Comparison of ENCODE assay signal across 1 cellular context in the genomic region with DNA sequence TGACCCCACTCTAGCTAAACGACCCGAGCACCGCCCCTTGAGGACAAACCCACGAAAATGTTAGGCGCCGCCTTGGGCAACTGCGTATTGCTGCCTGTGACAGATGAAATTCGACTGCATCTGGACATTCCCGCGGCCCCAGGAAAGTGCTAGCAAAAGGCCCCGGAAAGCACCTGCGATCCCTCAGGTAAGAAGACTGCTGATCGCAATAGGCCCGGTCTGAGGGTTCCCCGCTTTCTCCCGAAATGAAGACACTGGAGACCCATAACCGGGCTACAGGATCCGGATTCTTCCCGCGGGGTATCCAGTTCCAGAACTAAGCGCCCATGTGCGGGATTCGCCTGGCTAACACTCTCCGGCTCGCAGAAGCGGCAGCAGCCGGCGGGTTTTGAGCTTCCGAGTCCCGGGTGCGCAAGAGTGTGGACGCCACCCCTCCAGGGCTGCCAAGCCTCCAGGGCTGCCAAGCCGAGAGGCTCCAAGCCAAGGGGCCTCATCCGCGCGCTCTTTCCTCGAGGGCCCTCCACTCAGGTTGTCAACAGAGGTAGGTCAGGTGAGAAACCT.
TF ChIP-seq lines count a peak whose summit lies in the region.

No MANE protein-coding gene starts in this region.

TF ChIP-seq in H1, 55 proteins besides CTCF, POLR2A, EP300 and RAD21 (continued from another document):
- TF ChIP-seq RXRA (IDR thresholded peaks at IDR 0.05; ENCODE audit: insufficient read depth, low read depth, low read length) = no peak
- TF ChIP-seq EZH2 (IDR thresholded peaks at IDR 0.05; ENCODE audit: low read depth, low read length, severe bottlenecking) = peak; percentile 65
- no peak for TF ChIP-seq KDM5A (IDR thresholded peaks at IDR 0.05; ENCODE audit: low read length)
- TF ChIP-seq, protein P1, sequence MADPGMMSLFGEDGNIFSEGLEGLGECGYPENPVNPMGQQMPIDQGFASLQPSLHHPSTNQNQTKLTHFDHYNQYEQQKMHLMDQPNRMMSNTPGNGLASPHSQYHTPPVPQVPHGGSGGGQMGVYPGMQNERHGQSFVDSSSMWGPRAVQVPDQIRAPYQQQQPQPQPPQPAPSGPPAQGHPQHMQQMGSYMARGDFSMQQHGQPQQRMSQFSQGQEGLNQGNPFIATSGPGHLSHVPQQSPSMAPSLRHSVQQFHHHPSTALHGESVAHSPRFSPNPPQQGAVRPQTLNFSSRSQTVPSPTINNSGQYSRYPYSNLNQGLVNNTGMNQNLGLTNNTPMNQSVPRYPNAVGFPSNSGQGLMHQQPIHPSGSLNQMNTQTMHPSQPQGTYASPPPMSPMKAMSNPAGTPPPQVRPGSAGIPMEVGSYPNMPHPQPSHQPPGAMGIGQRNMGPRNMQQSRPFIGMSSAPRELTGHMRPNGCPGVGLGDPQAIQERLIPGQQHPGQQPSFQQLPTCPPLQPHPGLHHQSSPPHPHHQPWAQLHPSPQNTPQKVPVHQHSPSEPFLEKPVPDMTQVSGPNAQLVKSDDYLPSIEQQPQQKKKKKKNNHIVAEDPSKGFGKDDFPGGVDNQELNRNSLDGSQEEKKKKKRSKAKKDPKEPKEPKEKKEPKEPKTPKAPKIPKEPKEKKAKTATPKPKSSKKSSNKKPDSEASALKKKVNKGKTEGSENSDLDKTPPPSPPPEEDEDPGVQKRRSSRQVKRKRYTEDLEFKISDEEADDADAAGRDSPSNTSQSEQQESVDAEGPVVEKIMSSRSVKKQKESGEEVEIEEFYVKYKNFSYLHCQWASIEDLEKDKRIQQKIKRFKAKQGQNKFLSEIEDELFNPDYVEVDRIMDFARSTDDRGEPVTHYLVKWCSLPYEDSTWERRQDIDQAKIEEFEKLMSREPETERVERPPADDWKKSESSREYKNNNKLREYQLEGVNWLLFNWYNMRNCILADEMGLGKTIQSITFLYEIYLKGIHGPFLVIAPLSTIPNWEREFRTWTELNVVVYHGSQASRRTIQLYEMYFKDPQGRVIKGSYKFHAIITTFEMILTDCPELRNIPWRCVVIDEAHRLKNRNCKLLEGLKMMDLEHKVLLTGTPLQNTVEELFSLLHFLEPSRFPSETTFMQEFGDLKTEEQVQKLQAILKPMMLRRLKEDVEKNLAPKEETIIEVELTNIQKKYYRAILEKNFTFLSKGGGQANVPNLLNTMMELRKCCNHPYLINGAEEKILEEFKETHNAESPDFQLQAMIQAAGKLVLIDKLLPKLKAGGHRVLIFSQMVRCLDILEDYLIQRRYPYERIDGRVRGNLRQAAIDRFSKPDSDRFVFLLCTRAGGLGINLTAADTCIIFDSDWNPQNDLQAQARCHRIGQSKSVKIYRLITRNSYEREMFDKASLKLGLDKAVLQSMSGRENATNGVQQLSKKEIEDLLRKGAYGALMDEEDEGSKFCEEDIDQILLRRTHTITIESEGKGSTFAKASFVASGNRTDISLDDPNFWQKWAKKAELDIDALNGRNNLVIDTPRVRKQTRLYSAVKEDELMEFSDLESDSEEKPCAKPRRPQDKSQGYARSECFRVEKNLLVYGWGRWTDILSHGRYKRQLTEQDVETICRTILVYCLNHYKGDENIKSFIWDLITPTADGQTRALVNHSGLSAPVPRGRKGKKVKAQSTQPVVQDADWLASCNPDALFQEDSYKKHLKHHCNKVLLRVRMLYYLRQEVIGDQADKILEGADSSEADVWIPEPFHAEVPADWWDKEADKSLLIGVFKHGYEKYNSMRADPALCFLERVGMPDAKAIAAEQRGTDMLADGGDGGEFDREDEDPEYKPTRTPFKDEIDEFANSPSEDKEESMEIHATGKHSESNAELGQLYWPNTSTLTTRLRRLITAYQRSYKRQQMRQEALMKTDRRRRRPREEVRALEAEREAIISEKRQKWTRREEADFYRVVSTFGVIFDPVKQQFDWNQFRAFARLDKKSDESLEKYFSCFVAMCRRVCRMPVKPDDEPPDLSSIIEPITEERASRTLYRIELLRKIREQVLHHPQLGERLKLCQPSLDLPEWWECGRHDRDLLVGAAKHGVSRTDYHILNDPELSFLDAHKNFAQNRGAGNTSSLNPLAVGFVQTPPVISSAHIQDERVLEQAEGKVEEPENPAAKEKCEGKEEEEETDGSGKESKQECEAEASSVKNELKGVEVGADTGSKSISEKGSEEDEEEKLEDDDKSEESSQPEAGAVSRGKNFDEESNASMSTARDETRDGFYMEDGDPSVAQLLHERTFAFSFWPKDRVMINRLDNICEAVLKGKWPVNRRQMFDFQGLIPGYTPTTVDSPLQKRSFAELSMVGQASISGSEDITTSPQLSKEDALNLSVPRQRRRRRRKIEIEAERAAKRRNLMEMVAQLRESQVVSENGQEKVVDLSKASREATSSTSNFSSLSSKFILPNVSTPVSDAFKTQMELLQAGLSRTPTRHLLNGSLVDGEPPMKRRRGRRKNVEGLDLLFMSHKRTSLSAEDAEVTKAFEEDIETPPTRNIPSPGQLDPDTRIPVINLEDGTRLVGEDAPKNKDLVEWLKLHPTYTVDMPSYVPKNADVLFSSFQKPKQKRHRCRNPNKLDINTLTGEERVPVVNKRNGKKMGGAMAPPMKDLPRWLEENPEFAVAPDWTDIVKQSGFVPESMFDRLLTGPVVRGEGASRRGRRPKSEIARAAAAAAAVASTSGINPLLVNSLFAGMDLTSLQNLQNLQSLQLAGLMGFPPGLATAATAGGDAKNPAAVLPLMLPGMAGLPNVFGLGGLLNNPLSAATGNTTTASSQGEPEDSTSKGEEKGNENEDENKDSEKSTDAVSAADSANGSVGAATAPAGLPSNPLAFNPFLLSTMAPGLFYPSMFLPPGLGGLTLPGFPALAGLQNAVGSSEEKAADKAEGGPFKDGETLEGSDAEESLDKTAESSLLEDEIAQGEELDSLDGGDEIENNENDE (IDR thresholded peaks at IDR 0.05; ENCODE audit: insufficient replicate concordance, low read length) = no peak
- TF ChIP-seq SUZ12 (IDR thresholded peaks at IDR 0.05; ENCODE audit: low read length) = peak; percentile 65
- peak; percentile 69 for TF ChIP-seq ASH2L (IDR thresholded peaks at IDR 0.05; ENCODE audit: low read length)
- no peak for TF ChIP-seq YY1 (IDR thresholded peaks at IDR 0.05; ENCODE audit: low read depth, low read length)
- no peak for TF ChIP-seq CHD1 (IDR thresholded peaks at IDR 0.05; ENCODE audit: low read depth, low read length)
- no peak for TF ChIP-seq EGR1 (IDR thresholded peaks at IDR 0.05; ENCODE audit: borderline replicate concordance, low read depth, low read length)
- TF ChIP-seq FOSL1 (IDR thresholded peaks at IDR 0.05; ENCODE audit: insufficient read depth, low read depth, low read length) = no peak
- TF ChIP-seq RFX5 (IDR thresholded peaks at IDR 0.05; ENCODE audit: borderline replicate concordance, low read depth, low read length) = no peak
- no peak for TF ChIP-seq HDAC6 (IDR thresholded peaks at IDR 0.05; ENCODE audit: low read depth, low read length)
- TF ChIP-seq SAP30 (IDR thresholded peaks at IDR 0.05; ENCODE audit: insufficient read depth, insufficient replicate concordance, low read length) = no peak
- TF ChIP-seq TCF12 (IDR thresholded peaks at IDR 0.05; ENCODE audit: low read depth, low read length) = no peak
- TF ChIP-seq SIN3A (conservative IDR thresholded peaks at IDR 0.05 in 1 of 2, IDR thresholded peaks at IDR 0.05 in 1 of 2; ENCODE audit: low read depth in 1 of 2, low read length in 2 of 2) = peak in 1 of 2 experiments; percentile 59; a peak in 1 of 4 replicates
- no peak for TF ChIP-seq JUN (IDR thresholded peaks at IDR 0.05; ENCODE audit: low read depth, low read length)
- no peak for TF ChIP-seq CEBPB (IDR thresholded peaks at IDR 0.05; ENCODE audit: low read depth, low read length)
- no peak for TF ChIP-seq HDAC2 (IDR thresholded peaks at IDR 0.05; ENCODE audit: borderline replicate concordance in 1 of 2, low read depth in 2 of 2, low read length in 2 of 2)
- no peak for TF ChIP-seq NANOG (IDR thresholded peaks at IDR 0.05; ENCODE audit: insufficient read depth, low read depth, low read length, poor library complexity, severe bottlenecking)
- TF ChIP-seq TBP (IDR thresholded peaks at IDR 0.05; ENCODE audit: low read depth, low read length) = no peak
- no peak; the same call in 1 of the 2 replicates for TF ChIP-seq RBBP5 (IDR thresholded peaks at IDR 0.05; ENCODE audit: borderline replicate concordance, low read depth, low read length)
- TF ChIP-seq BCL11A (IDR thresholded peaks at IDR 0.05; ENCODE audit: low read depth in 2 of 2, low read length in 2 of 2) = no peak
- TF ChIP-seq PHF8 (conservative IDR thresholded peaks at IDR 0.05; ENCODE audit: low read depth, low read length) = no peak
- TF ChIP-seq BACH1 (IDR thresholded peaks at IDR 0.05; ENCODE audit: low read length) = no peak
- no peak for TF ChIP-seq SIX5 (IDR thresholded peaks at IDR 0.05; ENCODE audit: low read depth, low read length)
- no peak for TF ChIP-seq SP4 (IDR thresholded peaks at IDR 0.05; ENCODE audit: low read length)
- TF ChIP-seq SRF (IDR thresholded peaks at IDR 0.05; ENCODE audit: low read depth, low read length) = no peak
- no peak for TF ChIP-seq SP1 (IDR thresholded peaks at IDR 0.05; ENCODE audit: low read depth, low read length)
- TF ChIP-seq, protein P2, sequence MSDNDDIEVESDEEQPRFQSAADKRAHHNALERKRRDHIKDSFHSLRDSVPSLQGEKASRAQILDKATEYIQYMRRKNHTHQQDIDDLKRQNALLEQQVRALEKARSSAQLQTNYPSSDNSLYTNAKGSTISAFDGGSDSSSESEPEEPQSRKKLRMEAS (IDR thresholded peaks at IDR 0.05) = peak; percentile 24; the same call in 1 of the 2 replicates
- no peak for TF ChIP-seq CBX5 (IDR thresholded peaks at IDR 0.05; ENCODE audit: low read depth, low read length)
- no peak for TF ChIP-seq CBX8 (IDR thresholded peaks at IDR 0.05; ENCODE audit: borderline replicate concordance, low read depth, low read length)
- no peak for TF ChIP-seq SIRT6 (IDR thresholded peaks at IDR 0.05; ENCODE audit: low read length)
- no peak for TF ChIP-seq NRF1 (IDR thresholded peaks at IDR 0.05; ENCODE audit: low read depth, low read length)
- TF ChIP-seq KDM4A (IDR thresholded peaks at IDR 0.05; ENCODE audit: low read depth, low read length, severe bottlenecking) = peak; percentile 43
- no peak for TF ChIP-seq KDM1A (IDR thresholded peaks at IDR 0.05; ENCODE audit: borderline replicate concordance, low read length)
- TF ChIP-seq, protein P3, sequence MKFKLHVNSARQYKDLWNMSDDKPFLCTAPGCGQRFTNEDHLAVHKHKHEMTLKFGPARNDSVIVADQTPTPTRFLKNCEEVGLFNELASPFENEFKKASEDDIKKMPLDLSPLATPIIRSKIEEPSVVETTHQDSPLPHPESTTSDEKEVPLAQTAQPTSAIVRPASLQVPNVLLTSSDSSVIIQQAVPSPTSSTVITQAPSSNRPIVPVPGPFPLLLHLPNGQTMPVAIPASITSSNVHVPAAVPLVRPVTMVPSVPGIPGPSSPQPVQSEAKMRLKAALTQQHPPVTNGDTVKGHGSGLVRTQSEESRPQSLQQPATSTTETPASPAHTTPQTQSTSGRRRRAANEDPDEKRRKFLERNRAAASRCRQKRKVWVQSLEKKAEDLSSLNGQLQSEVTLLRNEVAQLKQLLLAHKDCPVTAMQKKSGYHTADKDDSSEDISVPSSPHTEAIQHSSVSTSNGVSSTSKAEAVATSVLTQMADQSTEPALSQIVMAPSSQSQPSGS (IDR thresholded peaks at IDR 0.05; ENCODE audit: low read length) = no peak
- no peak for TF ChIP-seq POU5F1 (IDR thresholded peaks at IDR 0.05; ENCODE audit: low read depth, low read length)
- TF ChIP-seq TEAD4 (IDR thresholded peaks at IDR 0.05; ENCODE audit: low read depth, low read length) = no peak
- TF ChIP-seq TAF1 (IDR thresholded peaks at IDR 0.05; ENCODE audit: low read depth, low read length) = no peak
- TF ChIP-seq GABPA (IDR thresholded peaks at IDR 0.05; ENCODE audit: borderline replicate concordance, insufficient read depth, low read length) = no peak
- no peak for TF ChIP-seq CHD2 (IDR thresholded peaks at IDR 0.05; ENCODE audit: low read length)
- TF ChIP-seq JUND (IDR thresholded peaks at IDR 0.05; ENCODE audit: low read length) = no peak
- TF ChIP-seq RNF2 (IDR thresholded peaks at IDR 0.05; ENCODE audit: borderline replicate concordance, low read depth, low read length, missing control alignments, poor library complexity, severe bottlenecking) = peak; percentile 49
- no peak for TF ChIP-seq CTBP2 (IDR thresholded peaks at IDR 0.05; ENCODE audit: borderline replicate concordance, insufficient read depth, insufficient read length, low read length)
- TF ChIP-seq MAFK (IDR thresholded peaks at IDR 0.05; ENCODE audit: low read depth, low read length) = no peak
- TF ChIP-seq POLR2AphosphoS5 (IDR thresholded peaks at IDR 0.05; ENCODE audit: low read depth, low read length) = no peak
- no peak for TF ChIP-seq GTF2F1 (IDR thresholded peaks at IDR 0.05; ENCODE audit: borderline replicate concordance, low read depth, low read length)
- TF ChIP-seq BRCA1 (IDR thresholded peaks at IDR 0.05; ENCODE audit: low read depth, low read length) = no peak
- TF ChIP-seq SP2 (IDR thresholded peaks at IDR 0.05; ENCODE audit: low read length) = no peak
- TF ChIP-seq ZNF274 (IDR thresholded peaks at IDR 0.05; ENCODE audit: borderline replicate concordance, extremely low read depth, low read length) = no peak
- TF ChIP-seq CREB1 (IDR thresholded peaks at IDR 0.05) = no peak
